ENCODE assay signal across 8 cellular contexts in genomic region chr11:18394928-18395734, GRCh38. TPM values are rescaled to one million over a fixed set of nuclear protein-coding genes. Genes with fewer than 3 reads are reported as not detected.
DNase-seq lines count a peak whose midpoint lies in the region; ATAC-seq and TF ChIP-seq lines count a peak whose summit lies in the region.

No MANE protein-coding gene starts in this region.

- H3K18ac ChIP-seq in neuronal stem cell (ENCODE audit: low read length): peak overlapping the region; percentile 97

- CTCF ChIA-PET in CD4-positive, alpha-beta memory T cell (lab: Charles Lee; ENCODE audit: partially characterized antibody): interaction anchor here (0.9 to 4.5 kb wide), 13 partner anchors 12 to 327 kb away, joined by 3 to 48 read pairs (median 4); partner anchors contain the start of genes HPS5, SAAL1, SPTY2D1 and TSG101

- peak overlapping the region; percentile 88 for H3K27ac ChIP-seq in CD4-positive, alpha-beta memory T cell (ENCODE audit: low read depth, low read length)
- H3K27ac ChIP-seq in gastroesophageal sphincter (peak overlapping the region; percentile 88 to 99 (median 96)), neuronal stem cell (replicated peaks; ENCODE audit: low read length) (peak overlapping the region; percentile 93)

- intact Hi-C loops in CD4-positive, alpha-beta memory T cell (cut with micrococcal nuclease): loop anchor here (1.0 to 10.0 kb wide), 4 partner anchors 12 to 1110 kb away; no protein-coding TSS in a partner anchor

- peak overlapping the region; percentile 97 to 99 (median 98) for H3K27ac Mint-ChIP-seq in CD4-positive, alpha-beta memory T cell
- H3K27ac Mint-ChIP-seq in activated T-helper 17 cell treated with anti-CD3 and anti-CD28 coated beads, Interleukin-2, amount 50 U/mL, for 72 hours: peak overlapping the region; percentile 99

- ATAC-seq in activated T-helper 17 cell treated with anti-CD3 and anti-CD28 coated beads, Interleukin-2, amount 50 U/mL, for 72 hours (replicated peaks): no peak
- no peak for ATAC-seq in gastroesophageal sphincter
- no peak for ATAC-seq in GM18858 (IDR thresholded peaks at IDR 0.05; ENCODE audit: unreplicated experiment)

- DNase-seq in CD4-positive, alpha-beta memory T cell: peak in 2 of 5 donors; percentile 19 to 31
- DNase-seq in NB4 (ENCODE audit: low read depth) (peak; percentile 44), neuronal stem cell (ENCODE audit: low spot score) (peak; percentile 17), 8988T (no peak), NCI-H774 (lab: John Stamatoyannopoulos, UW) (no peak)

- no peaks in the 10 kb centered on the region for H3K27me3 ChIP-seq in CD4-positive, alpha-beta memory T cell (ENCODE audit: insufficient read depth, low read length)
- H3K27me3 ChIP-seq in gastroesophageal sphincter: no peaks in the 10 kb centered on the region
- H3K27me3 ChIP-seq in neuronal stem cell (ENCODE audit: control insufficient read depth in 3 of 3, insufficient read depth in 3 of 3, low read depth in 1 of 3, low read length in 3 of 3): peaks cover 0 to 14% (median 0%) of the 10 kb centered on the region in 3 experiments

- no peak overlapping the region for H3K9ac ChIP-seq in neuronal stem cell (ENCODE audit: low read depth, low read length, poor library complexity)

- H3K4me1 ChIP-seq in CD4-positive, alpha-beta memory T cell (ENCODE audit: insufficient read depth, low read length): peaks cover 43% of the 10 kb centered on the region
- peaks cover 0 to 44% (median 9%) of the 10 kb centered on the region in 3 donors for H3K4me1 ChIP-seq in gastroesophageal sphincter
- peaks cover 3 to 4% of the 10 kb centered on the region in 2 donors for H3K4me1 ChIP-seq in neuronal stem cell (ENCODE audit: control insufficient read depth in 2 of 2, insufficient read depth in 1 of 2, low read depth in 1 of 2, low read length in 2 of 2)

- no peaks in the 10 kb centered on the region for H3K79me1 ChIP-seq in neuronal stem cell (ENCODE audit: low read depth, low read length)

- peak overlapping the region; percentile 77 for H3K14ac ChIP-seq in neuronal stem cell (ENCODE audit: low read length)

- no peak for TF ChIP-seq POLR2A in NB4 (IDR thresholded peaks at IDR 0.05; ENCODE audit: extremely low read depth, insufficient read length)
- TF ChIP-seq POLR2A in gastroesophageal sphincter (IDR thresholded peaks at IDR 0.05): no peak

- no peak overlapping the region for H4K91ac ChIP-seq in neuronal stem cell (ENCODE audit: low read depth, low read length, poor library complexity)

- peak overlapping the region; percentile 99 for H2BK120ac ChIP-seq in neuronal stem cell (ENCODE audit: low read depth, low read length)

- H2BK12ac ChIP-seq in neuronal stem cell (ENCODE audit: low read length): peak overlapping the region; percentile 46

- H2AFZ ChIP-seq in neuronal stem cell (ENCODE audit: low read length): peak overlapping the region; percentile 79

- peak overlapping the region; percentile 43 for H3K4ac ChIP-seq in neuronal stem cell (ENCODE audit: low read length)

- H3K9me3 ChIP-seq in CD4-positive, alpha-beta memory T cell (ENCODE audit: control insufficient read depth in 1 of 2, low read length in 2 of 2): no peaks in the 10 kb centered on the region
- H3K9me3 ChIP-seq in gastroesophageal sphincter: no peaks in the 10 kb centered on the region
- H3K9me3 ChIP-seq in neuronal stem cell (replicated peaks in 1 of 2; ENCODE audit: control insufficient read depth in 2 of 2, insufficient read depth in 1 of 2, low read depth in 1 of 2, low read length in 2 of 2): no peaks in the 10 kb centered on the region

- H3K9me3 Mint-ChIP-seq in CD4-positive, alpha-beta memory T cell: peaks cover 0 to 2% (median 0%) of the 10 kb centered on the region in 8 donors
- no peaks in the 10 kb centered on the region for H3K9me3 Mint-ChIP-seq in activated T-helper 17 cell treated with anti-CD3 and anti-CD28 coated beads, Interleukin-2, amount 50 U/mL, for 72 hours

- peaks cover 14 to 69% (median 28%) of the 10 kb centered on the region in 4 donors for H3K4me1 Mint-ChIP-seq in CD4-positive, alpha-beta memory T cell
- H3K4me1 Mint-ChIP-seq in activated T-helper 17 cell treated with anti-CD3 and anti-CD28 coated beads, Interleukin-2, amount 50 U/mL, for 72 hours: peaks cover 30% of the 10 kb centered on the region

- H3K4me3 ChIP-seq in CD4-positive, alpha-beta memory T cell (ENCODE audit: low read length in 2 of 2): peak overlapping the region; percentile 72 to 98
- H3K4me3 ChIP-seq in NB4 (ENCODE audit: low read depth, low read length) (peak overlapping the region; percentile 100), gastroesophageal sphincter (peak overlapping the region; percentile 56 to 71), neuronal stem cell (ENCODE audit: low read length in 2 of 2) (peak overlapping the region; percentile 71 to 79)

- H2BK5ac ChIP-seq in neuronal stem cell (ENCODE audit: low read length): peak overlapping the region; percentile 71

- H2AK5ac ChIP-seq in neuronal stem cell (ENCODE audit: low read depth, low read length): peak overlapping the region; percentile 88

- H3K27me3 Mint-ChIP-seq in CD4-positive, alpha-beta memory T cell: peaks cover 0 to 2% of the 10 kb centered on the region in 2 donors
- no peaks in the 10 kb centered on the region for H3K27me3 Mint-ChIP-seq in activated T-helper 17 cell treated with anti-CD3 and anti-CD28 coated beads, Interleukin-2, amount 50 U/mL, for 72 hours

- H3K4me2 ChIP-seq in neuronal stem cell (ENCODE audit: insufficient read depth, low read length, poor library complexity, severe bottlenecking): peak overlapping the region; percentile 52

- POLR2A ChIA-PET in CD4-positive, alpha-beta memory T cell (lab: Charles Lee; ENCODE audit: partially characterized antibody): interaction anchor here (0.8 to 7.3 kb wide), 39 partner anchors 10 to 1318 kb away, joined by 3 to 266 read pairs (median 4); partner anchors contain the start of genes GTF2H1, HPS5, PIK3C2A and RPS13

- TF ChIP-seq CTCF in NB4 (IDR thresholded peaks at IDR 0.05; ENCODE audit: low read depth, low read length): no peak
- no peak for TF ChIP-seq CTCF in gastroesophageal sphincter (IDR thresholded peaks at IDR 0.05)

- H3K23ac ChIP-seq in neuronal stem cell (ENCODE audit: low read depth, low read length, poor library complexity): peak overlapping the region; percentile 100

- no peak for TF ChIP-seq EP300 in gastroesophageal sphincter (IDR thresholded peaks at IDR 0.05)

- WGBS in gastroesophageal sphincter (ENCODE audit: low coverage in 1 of 2), 2 donors: 1 to 3% methylated on average over 8 to 28 of the region's 36 CpGs
- no CpG with 5 or more reads among the region's 36 CpGs for WGBS in neuronal stem cell (ENCODE audit: extremely low coverage in 2 of 2, insufficient read length in 2 of 2, insufficient replicate concordance in 1 of 2), 2 donors

- H3K36me3 Mint-ChIP-seq in CD4-positive, alpha-beta memory T cell: peaks cover 24 to 51% of the 10 kb centered on the region in 2 donors
- peaks cover 65% of the 10 kb centered on the region for H3K36me3 Mint-ChIP-seq in activated T-helper 17 cell treated with anti-CD3 and anti-CD28 coated beads, Interleukin-2, amount 50 U/mL, for 72 hours (ENCODE audit: low read depth)

- H2BK15ac ChIP-seq in neuronal stem cell (ENCODE audit: low read length): peak overlapping the region; percentile 2

- peak overlapping the region; percentile 98 to 99 (median 98) for H3K4me3 Mint-ChIP-seq in CD4-positive, alpha-beta memory T cell
- peak overlapping the region; percentile 96 for H3K4me3 Mint-ChIP-seq in activated T-helper 17 cell treated with anti-CD3 and anti-CD28 coated beads, Interleukin-2, amount 50 U/mL, for 72 hours

- peak overlapping the region; percentile 72 for H4K8ac ChIP-seq in neuronal stem cell (ENCODE audit: low read depth, low read length)

- peaks cover 32% of the 10 kb centered on the region for H3K36me3 ChIP-seq in CD4-positive, alpha-beta memory T cell (ENCODE audit: insufficient read depth, low read length)
- peaks cover 3 to 30% of the 10 kb centered on the region in 2 donors for H3K36me3 ChIP-seq in gastroesophageal sphincter
- H3K36me3 ChIP-seq in neuronal stem cell (replicated peaks in 1 of 2; ENCODE audit: control insufficient read depth in 2 of 2, insufficient read depth in 2 of 2, low read length in 2 of 2): peaks cover 6 to 34% of the 10 kb centered on the region in 2 donors

RNA-seq across cellular contexts. Expression of gene LDHA, which starts 0.8 kb away (rescaled TPM):
- total RNA-seq in CD4-positive, alpha-beta memory T cell: 100 to 1,000 TPM; 131 to 135 TPM
- polyA plus RNA-seq in CD4-positive, alpha-beta memory T cell: 100 to 1,000 TPM; 556 to 720 TPM
- 1,000 to 10,000 TPM; 1,801 to 2,195 TPM for total RNA-seq in activated T-helper 17 cell treated with anti-CD3 and anti-CD28 coated beads, Interleukin-2, amount 50 U/mL, for 72 hours
- total RNA-seq in gastroesophageal sphincter: 100 to 1,000 TPM; 394 to 614 (median 526) TPM
- 91.4 TPM for polyA plus RNA-seq in neuronal stem cell (2013, experiment 1 of 2)
- polyA plus RNA-seq in neuronal stem cell (2013, experiment 2 of 2): 92.2 TPM

RNA-seq across cellular contexts. Expression of gene LDHC, which starts 17.0 kb away (rescaled TPM):
- total RNA-seq in CD4-positive, alpha-beta memory T cell: not detected
- not detected for polyA plus RNA-seq in CD4-positive, alpha-beta memory T cell
- total RNA-seq in activated T-helper 17 cell treated with anti-CD3 and anti-CD28 coated beads, Interleukin-2, amount 50 U/mL, for 72 hours: under 1 TPM in 1 of 2 donors, not detected in 1; 0.63 TPM
- not detected for total RNA-seq in gastroesophageal sphincter
- 0.60 TPM for polyA plus RNA-seq in neuronal stem cell (2013, experiment 1 of 2)
- 0.62 TPM for polyA plus RNA-seq in neuronal stem cell (2013, experiment 2 of 2)

Comparison
In these comparisons a context has a peak if more than half of its experiments do, and no peak if none do; other contexts are left out.
1. DNase-seq: peak in NB4 (single experiment) and neuronal stem cell (single experiment); none in 8988T (single experiment) and NCI-H774 (single experiment).
2. Peak in every context shown above with its lines, with median percentiles within 50 percentile points of each other: H3K27ac ChIP-seq and H3K4me3 ChIP-seq.